Comparison of ENCODE assay signal across 20 cellular contexts in the genomic region with DNA sequence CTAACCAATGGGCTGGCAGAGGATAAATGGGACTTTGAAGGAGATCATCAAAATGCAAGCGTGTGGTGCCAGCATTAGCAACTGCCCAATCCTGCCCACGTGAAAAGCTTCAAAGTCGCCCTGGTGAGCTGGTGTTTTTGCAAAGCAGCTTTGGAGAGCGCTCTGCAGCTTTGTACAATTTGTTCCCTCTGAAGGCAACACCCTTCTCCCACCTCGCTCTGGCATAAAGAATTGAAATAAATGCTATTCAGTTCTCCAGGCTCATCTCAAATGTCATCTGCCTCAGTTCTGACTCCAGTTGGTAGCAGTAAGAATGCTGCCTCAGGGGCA.
DNase-seq lines count a peak whose midpoint lies in the region; ATAC-seq and TF ChIP-seq lines count a peak whose summit lies in the region.
"Had no signal": no experiment of that assay in that cellular context is flagged by ENCODE, and none has a peak within 500 bp of the region (broad histone marks: within the 10 kb centered on the region; RNA-seq: fewer than 3 reads in every experiment).

No MANE protein-coding gene starts in this region.

- peaks cover 16% of the 10 kb centered on the region for H3K4me1 Mint-ChIP-seq in nephron

- no peak for TF ChIP-seq CTCF in nephron (IDR thresholded peaks at IDR 0.05; ENCODE audit: unreplicated experiment in 3 of 3)

- DNase-seq in activated CD4-positive, CD25-positive, alpha-beta regulatory T cell treated with anti-CD3 and anti-CD28 coated beads, Interleukin-2, amount 50 U/mL, for 72 hours, result peak; percentile 18
- DNase-seq in stimulated activated CD8-positive, alpha-beta memory T cell treated with anti-CD3 and anti-CD28 coated beads, Interleukin-4, amount 100 ng/mL, for 48 hours, result peak; percentile 10
- DNase-seq in T-helper 9 cell (no peak), NCI-H1105 (lab: John Stamatoyannopoulos, UW) (no peak), T1000 (lab: John Stamatoyannopoulos, UW) (no peak)
- DNase-seq: Calu3; CD4-positive, alpha-beta memory T cell; DMS53; KG1; NCI-H1436; NCI-H2029 treated with DMSO at 0.1 percent for 48 hours; NCI-H2171 treated with DMSO at 0.1 percent for 48 hours; NCI-H446 treated with DMSO at 0.1 percent for 48 hours; NCI-H748 treated with DMSO at 0.1 percent for 48 hours; PC-9 had no signal

- peaks cover 3% of the 10 kb centered on the region for H3K27me3 Mint-ChIP-seq in nephron (ENCODE audit: low read depth)
- H3K27me3 Mint-ChIP-seq: CD4-positive, alpha-beta memory T cell had no signal

- H3K4me3 Mint-ChIP-seq in nephron, result peak overlapping the region in 2 of 3 experiments; percentile 55 to 56

- no peak for ATAC-seq in activated CD4-positive, CD25-positive, alpha-beta regulatory T cell treated with anti-CD3 and anti-CD28 coated beads, Interleukin-2, amount 50 U/mL, for 24 hours
- ATAC-seq: HepG2 had no signal

- no peaks in the 10 kb centered on the region for H3K9me3 Mint-ChIP-seq in nephron
- H3K9me3 Mint-ChIP-seq: CD4-positive, alpha-beta memory T cell had no signal

- peaks cover 37% of the 10 kb centered on the region for H3K36me3 Mint-ChIP-seq in nephron (ENCODE audit: low read depth)

- no peak overlapping the region for H3K27ac Mint-ChIP-seq in nephron

- H3K27ac ChIP-seq in cingulate gyrus (ENCODE audit: low read depth, low read length), result peak overlapping the region; percentile 88
- H3K27ac ChIP-seq: 22Rv1, PC-9 had no signal

Comparison
In these comparisons a context has a peak if more than half of its experiments do, and no peak if none do; other contexts are left out.
1. DNase-seq: peak in activated CD4-positive, CD25-positive, alpha-beta regulatory T cell treated with anti-CD3 and anti-CD28 coated beads, Interleukin-2, amount 50 U/mL, for 72 hours (single experiment) and stimulated activated CD8-positive, alpha-beta memory T cell treated with anti-CD3 and anti-CD28 coated beads, Interleukin-4, amount 100 ng/mL, for 48 hours (single experiment); none in T-helper 9 cell (single experiment), NCI-H1105 (single experiment) and T1000 (single experiment).